11 cellular contexts compared by ENCODE assay signal in genomic region chr6:158558415-158559306, GRCh38. TPM values are rescaled to one million over a fixed set of nuclear protein-coding genes. Genes with fewer than 3 reads are reported as not detected.
DNase-seq lines count a peak whose midpoint lies in the region; ATAC-seq, FAIRE-seq and TF ChIP-seq lines count a peak whose summit lies in the region.
"Had no signal": no experiment of that assay in that cellular context is flagged by ENCODE, and none has a peak within 500 bp of the region (broad histone marks: within the 10 kb centered on the region; RNA-seq: fewer than 3 reads in every experiment).

No MANE protein-coding gene starts in this region.

- no peaks in the 10 kb centered on the region for H3K27me3 ChIP-seq in A673 (replicated peaks; ENCODE audit: insufficient read depth, low read depth, low read length, poor library complexity)
- H3K27me3 ChIP-seq: adrenal gland, left lung had no signal

- H3K9me3 ChIP-seq in A673 (ENCODE audit: low read depth, low read length, poor library complexity, severe bottlenecking) = no peaks in the 10 kb centered on the region
- H3K9me3 ChIP-seq: adrenal gland, esophagus squamous epithelium, left lung had no signal

- no peaks in the 10 kb centered on the region for H3K36me3 ChIP-seq in A673 (ENCODE audit: insufficient read depth, low read length, poor library complexity, severe bottlenecking)
- H3K36me3 ChIP-seq: adrenal gland, esophagus squamous epithelium, left lung had no signal

- peak overlapping the region; percentile 67 for H3K27ac Mint-ChIP-seq in activated T-cell treated with anti-CD3 and anti-CD28 coated beads, Interleukin-2, amount 50 U/mL, for 72 hours
- no peak overlapping the region for H3K27ac Mint-ChIP-seq in activated CD4-positive, alpha-beta memory T cell treated with anti-CD3 and anti-CD28 coated beads for 36 hours
- H3K27ac Mint-ChIP-seq in immature natural killer cell = peak overlapping the region; percentile 69 to 92 (median 80)
- peak overlapping the region; percentile 15 to 88 for H3K27ac Mint-ChIP-seq in stimulated activated naive CD8-positive, alpha-beta T cell treated with anti-CD3 and anti-CD28 coated beads, Interleukin-15, amount 100 ng/mL, for 72 hours

- H3K27ac ChIP-seq in A673 (ENCODE audit: low read depth, low read length, poor library complexity, severe bottlenecking) = no peak overlapping the region

- H3K4me3 Mint-ChIP-seq in activated T-cell treated with anti-CD3 and anti-CD28 coated beads, Interleukin-2, amount 50 U/mL, for 72 hours = peak overlapping the region; percentile 52 to 99
- H3K4me3 Mint-ChIP-seq in activated CD4-positive, alpha-beta memory T cell treated with anti-CD3 and anti-CD28 coated beads for 36 hours = peak overlapping the region; percentile 57
- peak overlapping the region; percentile 75 to 97 (median 80) for H3K4me3 Mint-ChIP-seq in immature natural killer cell
- peak overlapping the region; percentile 55 to 96 for H3K4me3 Mint-ChIP-seq in stimulated activated naive CD8-positive, alpha-beta T cell treated with anti-CD3 and anti-CD28 coated beads, Interleukin-15, amount 100 ng/mL, for 72 hours

- no TSS peak for BruUV-seq in A673 (replicated peaks; lab: Mats Ljungman, UMichigan)

- H3K4me3 ChIP-seq in A673 (ENCODE audit: low read depth, low read length, poor library complexity, severe bottlenecking) = no peak overlapping the region

- intact Hi-C loops in activated CD4-positive, alpha-beta memory T cell treated with anti-CD3 and anti-CD28 coated beads for 36 hours (cut with micrococcal nuclease) = no loop called here
- intact Hi-C loops in A673 (cut with micrococcal nuclease; ENCODE audit: unreplicated experiment) = no loop called here

- H3K27me3 Mint-ChIP-seq in activated T-cell treated with anti-CD3 and anti-CD28 coated beads, Interleukin-2, amount 50 U/mL, for 72 hours (ENCODE audit: low read depth) = no peaks in the 10 kb centered on the region
- no peaks in the 10 kb centered on the region for H3K27me3 Mint-ChIP-seq in activated CD4-positive, alpha-beta memory T cell treated with anti-CD3 and anti-CD28 coated beads for 36 hours
- peaks cover 8 to 24% (median 17%) of the 10 kb centered on the region in 3 donors for H3K27me3 Mint-ChIP-seq in immature natural killer cell (ENCODE audit: low read depth in 3 of 3)
- H3K27me3 Mint-ChIP-seq in stimulated activated naive CD8-positive, alpha-beta T cell treated with anti-CD3 and anti-CD28 coated beads, Interleukin-15, amount 100 ng/mL, for 72 hours = no peaks in the 10 kb centered on the region

- CTCF ChIA-PET in activated CD4-positive, alpha-beta memory T cell treated with anti-CD3 and anti-CD28 coated beads for 36 hours (lab: Charles Lee) = interaction anchor here (0.5 to 1.8 kb wide), 5 partner anchors 46 to 344 kb away, joined by 3 to 6 read pairs (median 3); no protein-coding TSS in a partner anchor
- CTCF ChIA-PET in A673 (lab: Charles Lee) = interaction anchor here (0.5 kb wide), 1 partner anchor 46 kb away, joined by 6 read pairs; no protein-coding TSS in a partner anchor

- POLR2A ChIA-PET in activated CD4-positive, alpha-beta memory T cell treated with anti-CD3 and anti-CD28 coated beads for 36 hours (lab: Charles Lee) = interaction anchor here (1.1 to 1.4 kb wide), 3 partner anchors 21 to 86 kb away, joined by 4 to 5 read pairs (median 4); partner anchors contain the start of gene DYNLT1
- POLR2A ChIA-PET in A673 (lab: Charles Lee; ENCODE audit: low non-redundant PET) = no interaction called here

- no peak for TF ChIP-seq CTCF in A673 (conservative IDR thresholded peaks at IDR 0.05; ENCODE audit: low read depth, low read length)
- no peak for TF ChIP-seq CTCF in D721Med (IDR thresholded peaks at IDR 0.05; ENCODE audit: insufficient read depth, missing control alignments)

- H3K9me3 Mint-ChIP-seq in activated T-cell treated with anti-CD3 and anti-CD28 coated beads, Interleukin-2, amount 50 U/mL, for 72 hours = no peaks in the 10 kb centered on the region
- no peaks in the 10 kb centered on the region for H3K9me3 Mint-ChIP-seq in activated CD4-positive, alpha-beta memory T cell treated with anti-CD3 and anti-CD28 coated beads for 36 hours
- no peaks in the 10 kb centered on the region for H3K9me3 Mint-ChIP-seq in immature natural killer cell
- no peaks in the 10 kb centered on the region for H3K9me3 Mint-ChIP-seq in stimulated activated naive CD8-positive, alpha-beta T cell treated with anti-CD3 and anti-CD28 coated beads, Interleukin-15, amount 100 ng/mL, for 72 hours

- FAIRE-seq in D721Med (lab: Jason Lieb, UNC) = no peak

- DNase-seq in activated T-cell treated with anti-CD3 and anti-CD28 coated beads, Interleukin-2, amount 50 U/mL, for 72 hours = no peak
- DNase-seq in activated T-cell treated with anti-CD3 and anti-CD28 coated beads, Interleukin-2, amount 50 U/mL, for 1 hour = no peak
- DNase-seq in activated CD4-positive, alpha-beta memory T cell treated with anti-CD3 and anti-CD28 coated beads for 36 hours = no peak
- DNase-seq in immature natural killer cell = no peak
- no peak for DNase-seq in stimulated activated naive CD8-positive, alpha-beta T cell treated with anti-CD3 and anti-CD28 coated beads, Interleukin-15, amount 100 ng/mL, for 72 hours
- no peak for DNase-seq in A673 (ENCODE audit: low spot score)
- no peak for DNase-seq in D721Med (ENCODE audit: insufficient read length, low spot score)
- DNase-seq: esophagus squamous epithelium had no signal

- peaks cover 29% of the 10 kb centered on the region for H3K4me1 Mint-ChIP-seq in activated T-cell treated with anti-CD3 and anti-CD28 coated beads, Interleukin-2, amount 50 U/mL, for 72 hours (ENCODE audit: low read depth)
- peaks cover 28% of the 10 kb centered on the region for H3K4me1 Mint-ChIP-seq in activated CD4-positive, alpha-beta memory T cell treated with anti-CD3 and anti-CD28 coated beads for 36 hours (ENCODE audit: low read depth)
- peaks cover 36 to 38% of the 10 kb centered on the region in 2 donors for H3K4me1 Mint-ChIP-seq in immature natural killer cell
- H3K4me1 Mint-ChIP-seq in stimulated activated naive CD8-positive, alpha-beta T cell treated with anti-CD3 and anti-CD28 coated beads, Interleukin-15, amount 100 ng/mL, for 72 hours = peaks cover 31% of the 10 kb centered on the region

- ATAC-seq in activated T-cell treated with anti-CD3 and anti-CD28 coated beads, Interleukin-2, amount 50 U/mL, for 72 hours (replicated peaks in 1 of 2) = no peak
- ATAC-seq in stimulated activated naive CD8-positive, alpha-beta T cell treated with anti-CD3 and anti-CD28 coated beads, Interleukin-15, amount 100 ng/mL, for 72 hours = no peak
- ATAC-seq in HG02884 (IDR thresholded peaks at IDR 0.05; ENCODE audit: unreplicated experiment) = no peak

- peaks cover 0 to 2% of the 10 kb centered on the region in 2 donors for H3K36me3 Mint-ChIP-seq in activated T-cell treated with anti-CD3 and anti-CD28 coated beads, Interleukin-2, amount 50 U/mL, for 72 hours (ENCODE audit: insufficient read depth in 2 of 2)
- H3K36me3 Mint-ChIP-seq in activated CD4-positive, alpha-beta memory T cell treated with anti-CD3 and anti-CD28 coated beads for 36 hours = peaks cover 2% of the 10 kb centered on the region
- H3K36me3 Mint-ChIP-seq in immature natural killer cell = peaks cover 0 to 3% (median 0%) of the 10 kb centered on the region in 3 donors

- H3K4me1 ChIP-seq in A673 (ENCODE audit: insufficient read depth, low read length, poor library complexity, severe bottlenecking) = peaks cover 15% of the 10 kb centered on the region

RNA-seq across cellular contexts. Expression of gene TMEM181, which starts 1.2 kb away (rescaled TPM):
- total RNA-seq in activated T-cell treated with anti-CD3 and anti-CD28 coated beads, Interleukin-2, amount 50 U/mL, for 72 hours = 10 to 100 TPM; 12.9 to 14.1 TPM
- total RNA-seq in activated CD4-positive, alpha-beta memory T cell treated with anti-CD3 and anti-CD28 coated beads for 36 hours = 10 to 100 TPM; 11.3 to 11.6 TPM
- polyA plus RNA-seq in immature natural killer cell = 10 to 100 TPM in 2 of 3 donors, 1 to 10 TPM in 1; 4.3 to 14.8 (median 10.1) TPM
- total RNA-seq in A673 (2021) = 29.4 and 31.6 TPM in 2 replicates
